ENCODE assay signal across 8 cellular contexts in the genomic region with DNA sequence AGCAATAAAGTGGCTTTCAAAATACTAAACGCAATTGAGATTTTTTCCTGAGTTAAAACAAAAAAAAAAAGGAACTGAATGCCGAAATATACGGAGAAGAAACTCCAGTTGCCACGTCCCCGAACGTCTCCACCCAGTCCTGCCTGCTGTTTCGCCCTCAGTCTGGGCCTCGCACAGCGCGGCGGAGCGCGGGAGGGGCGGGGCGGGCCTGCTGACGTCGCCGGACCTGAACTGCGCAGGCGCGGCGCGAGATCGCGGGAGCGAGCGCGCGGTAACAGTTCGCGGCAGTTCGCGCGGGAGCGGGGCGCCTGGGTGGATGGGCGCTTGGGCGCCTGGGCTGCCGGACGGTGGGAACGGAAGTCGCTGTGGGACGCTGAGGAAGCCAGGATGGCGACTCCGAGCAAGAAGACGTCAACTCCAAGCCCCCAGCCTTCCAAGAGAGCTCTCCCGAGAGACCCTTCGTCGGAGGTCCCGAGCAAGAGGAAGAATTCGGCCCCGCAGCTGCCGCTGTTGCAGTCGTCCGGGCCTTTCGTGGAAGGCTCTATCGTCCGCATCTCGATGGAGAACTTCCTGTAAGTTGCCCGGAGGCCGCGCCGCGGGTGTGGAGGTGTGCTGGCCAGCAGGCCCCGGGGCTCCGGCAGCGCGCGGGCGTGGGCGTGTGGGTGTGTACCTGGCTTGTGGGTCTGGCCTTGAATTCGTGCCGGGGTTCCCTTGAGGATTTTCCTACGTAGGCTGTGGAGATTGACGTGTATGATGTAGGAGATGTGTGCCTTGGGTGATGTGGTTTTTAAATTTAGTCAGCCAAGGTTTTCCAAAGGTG. TPM values are rescaled to one million over a fixed set of nuclear protein-coding genes. Genes with fewer than 3 reads are reported as not detected.
DNase-seq lines count a peak whose midpoint lies in the region; ATAC-seq and TF ChIP-seq lines count a peak whose summit lies in the region.

A gene (plus strand): TSS at position 287 of the 820 bp plus-strand sequence. CDS start 101 bp downstream, at position 388.

- H3K4me1 ChIP-seq in MM.1S (ENCODE audit: low read length) = peaks cover 18% of the 10 kb centered on the region; the same call in 1 of the 2 replicates

- peak within 1 kb of the TSS; percentile 75 for H2AFZ ChIP-seq in MM.1S (ENCODE audit: low read length)

- peak within 1 kb of the TSS; percentile 76 for H3K27ac ChIP-seq in MM.1S (ENCODE audit: low read length)

- H3K9ac ChIP-seq in MM.1S (ENCODE audit: low read length) = peak within 1 kb of the TSS; percentile 94

- H3F3A ChIP-seq in MM.1S (ENCODE audit: insufficient read depth, low read length) = no peaks in the 10 kb centered on the region

- no peak for TF ChIP-seq CTCF in MM.1S (IDR thresholded peaks at IDR 0.05; ENCODE audit: low read length)
- TF ChIP-seq CTCF in fibroblast of the aortic adventitia (IDR thresholded peaks at IDR 0.05; ENCODE audit: insufficient read depth, low read length) = no peak
- TF ChIP-seq CTCF in nephron (IDR thresholded peaks at IDR 0.05; ENCODE audit: unreplicated experiment in 3 of 3) = no peak

- H3K27ac Mint-ChIP-seq in nephron = peak within 1 kb of the TSS; percentile 98 to 99 (median 98)

- H3K4me1 Mint-ChIP-seq in nephron = peaks cover 73% of the 10 kb centered on the region

- H3K4me3 ChIP-seq in MM.1S (ENCODE audit: low read length) (peak within 1 kb of the TSS; percentile 88), fibroblast of the aortic adventitia (ENCODE audit: low read depth, low read length) (peak within 1 kb of the TSS; percentile 91)

- H3K9me3 ChIP-seq in MM.1S (replicated peaks; ENCODE audit: insufficient read depth, low read length) = no peaks in the 10 kb centered on the region

- no peaks in the 10 kb centered on the region for H3K9me3 Mint-ChIP-seq in nephron

- DNase-seq in G401 (ENCODE audit: low spot score) (peak; percentile 89), HCEC 1CT (peak; percentile 91), MM.1S (peak; percentile 90), SHP77 treated with DMSO at 0.1 percent for 48 hours (lab: John Stamatoyannopoulos, UW) (peak; percentile 54), fibroblast of the aortic adventitia (ENCODE audit: low read depth) (peak; percentile 93)
- peak; percentile 95 for DNase-seq in activated effector memory CD4-positive, alpha-beta T cell treated with anti-CD3 and anti-CD28 coated beads, Interleukin-2, amount 50 U/mL, for 16 hours
- peak; percentile 90 for DNase-seq in stimulated activated naive CD8-positive, alpha-beta T cell treated with anti-CD3 and anti-CD28 coated beads, Interleukin-15, Interleukin-2, amounts not matched to agents 100 U/mL and 50 U/mL, for 24 hours

- H3K9me2 ChIP-seq in MM.1S (replicated peaks; ENCODE audit: insufficient read depth, low read length) = no peaks in the 10 kb centered on the region

- peak within 1 kb of the TSS; percentile 87 to 88 (median 88) for H3K4me3 Mint-ChIP-seq in nephron

- in situ Hi-C loops in G401 (cut with HindIII; ENCODE audit: low sequenced_read_pairs) = no loop called here

- H3K4me2 ChIP-seq in MM.1S (ENCODE audit: low read depth, low read length) = peak within 1 kb of the TSS; percentile 57

- no peaks in the 10 kb centered on the region; the same call in 1 of the 2 replicates for H3K36me3 ChIP-seq in MM.1S (replicated peaks; ENCODE audit: insufficient read depth, low read length)

- H4K20me1 ChIP-seq in MM.1S (ENCODE audit: insufficient read depth, low read length) = peaks cover 14% of the 10 kb centered on the region; the same call in 1 of the 2 replicates

- peak; percentile 87 for ATAC-seq in stimulated activated naive CD8-positive, alpha-beta T cell treated with anti-CD3 and anti-CD28 coated beads, Interleukin-15, Interleukin-2, amounts not matched to agents 100 U/mL and 50 U/mL, for 24 hours

- peaks cover 50% of the 10 kb centered on the region for H3K79me2 ChIP-seq in MM.1S (ENCODE audit: low read length)

- H3K36me3 Mint-ChIP-seq in nephron (ENCODE audit: low read depth) = peaks cover 28% of the 10 kb centered on the region

- no peaks in the 10 kb centered on the region for H3K27me3 Mint-ChIP-seq in nephron (ENCODE audit: low read depth)

- H3K27me3 ChIP-seq in MM.1S (replicated peaks; ENCODE audit: insufficient read depth, low read length) = no peaks in the 10 kb centered on the region

RNA-seq across cellular contexts. Expression of the gene that starts here (rescaled TPM):
- 15.8 and 34.9 TPM in 2 replicates for total RNA-seq in G401 (2014; rRNA removed; shearing (Covaris generic))
- total RNA-seq in fibroblast of the aortic adventitia (ENCODE audit: low replicate concordance) = 23.9 and 38.8 TPM in 2 replicates

Comparison
In these comparisons a context has a peak if more than half of its experiments do, and no peak if none do; other contexts are left out.
1. Peak in every context shown above with its lines: DNase-seq, ATAC-seq, H3K4me3 ChIP-seq and H3K27ac ChIP-seq.